ENCODE assay signal across 12 cellular contexts in genomic region chr17:75839942-75840778, GRCh38.
"Had no signal": no experiment of that assay in that cellular context is flagged by ENCODE, and none has a peak within 500 bp of the region (broad histone marks: within the 10 kb centered on the region; RNA-seq: fewer than 3 reads in every experiment).

No MANE protein-coding gene starts in this region.

- H3K9ac ChIP-seq: parathyroid adenoma had no signal

- H3K27ac ChIP-seq: body of pancreas, foreskin keratinocyte, left ventricle myocardium inferior, parathyroid adenoma had no signal

- H3K27ac Mint-ChIP-seq: endodermal cell; T-helper 1 cell treated with Interleukin-12 subunit alpha and Interleukin-12 subunit beta and Interleukin-4 antibody, amounts not matched to agents 30 μg/mL and 1 μg/mL, for 36 hours had no signal

- H3K4me1 Mint-ChIP-seq: endodermal cell had no signal

- H3K9me3 Mint-ChIP-seq: endodermal cell; T-helper 1 cell treated with Interleukin-12 subunit alpha and Interleukin-12 subunit beta and Interleukin-4 antibody, amounts not matched to agents 30 μg/mL and 1 μg/mL, for 36 hours had no signal

- H3K27me3 ChIP-seq: body of pancreas, foreskin keratinocyte had no signal

- H3K9me3 ChIP-seq: body of pancreas, left ventricle myocardium inferior had no signal

- H2AFZ ChIP-seq: parathyroid adenoma had no signal

- H3K4me3 ChIP-seq: body of pancreas, left ventricle myocardium inferior had no signal

- H3K79me2 ChIP-seq: parathyroid adenoma had no signal

- ATAC-seq: activated CD4-positive, CD25-positive, alpha-beta regulatory T cell treated with anti-CD3 and anti-CD28 coated beads, Interleukin-2, amount 50 U/mL, for 24 hours; body of pancreas; foreskin keratinocyte; sciatic nerve had no signal

- DNase-seq: activated naive CD4-positive, alpha-beta T cell; endodermal cell; foreskin keratinocyte; hypothalamus; kidney; left ventricle myocardium inferior; stimulated activated naive CD4-positive, alpha-beta T cell had no signal

- H3K4me3 Mint-ChIP-seq: endodermal cell; T-helper 1 cell treated with Interleukin-12 subunit alpha and Interleukin-12 subunit beta and Interleukin-4 antibody, amounts not matched to agents 30 μg/mL and 1 μg/mL, for 36 hours had no signal
